ENCODE assay signal across 25 cellular contexts in genomic region chr12:91972896-91973295, GRCh38.
"Had no signal": no experiment of that assay in that cellular context is flagged by ENCODE, and none has a peak within 500 bp of the region (broad histone marks: within the 10 kb centered on the region; RNA-seq: fewer than 3 reads in every experiment).

No MANE protein-coding gene starts in this region.

- ATAC-seq: naive thymus-derived CD8-positive, alpha-beta T cell; natural killer cell treated with Interleukin-12 subunit alpha and Interleukin-12 subunit beta and Interleukin-15 and Interleukin-18, amount 100 ng/mL, for 72 hours; psoas muscle; right cardiac atrium; right lobe of liver; stimulated activated effector memory CD8-positive, alpha-beta T cell treated with anti-CD3 and anti-CD28 coated beads, Interleukin-12 subunit alpha, Interleukin-12 subunit beta, amount 100 ng/mL, for 72 hours; stimulated activated naive B cell treated with anti-CD40 and anti-IgM and Interleukin-4, amounts not matched to agents 10 μg/mL and 1 μg/mL and 100 μg/mL, for 72 hours had no signal

- DNase-seq: naive thymus-derived CD8-positive, alpha-beta T cell; nephron progenitor cell; occipital lobe; ovary; posterior cingulate gyrus; psoas muscle; right cardiac atrium; right lobe of liver; sigmoid colon; small intestine; stimulated activated CD4-positive, alpha-beta T cell treated with anti-CD3 and anti-CD28 coated beads, Interleukin-15, amount 100 ng/mL, for 24 hours; stimulated activated CD4-positive, alpha-beta T cell treated with anti-CD3 and anti-CD28 coated beads, Interleukin-2, amount 100 ng/mL, for 24 hours; stimulated activated CD4-positive, alpha-beta T cell treated with anti-CD3 and anti-CD28 coated beads, Interleukin-2, amount 100 ng/mL, for 48 hours; stimulated activated CD4-positive, alpha-beta T cell treated with anti-CD3 and anti-CD28 coated beads, Interleukin-4, amount 100 ng/mL, for 24 hours; stimulated activated naive B cell treated with anti-CD40 and anti-IgM and Interleukin-4, amounts not matched to agents 10 μg/mL and 1 μg/mL and 100 μg/mL, for 72 hours; stimulated activated naive CD4-positive, alpha-beta T cell treated with Interleukin-2 at 50 U/mL for 16 hours; stomach; thyroid gland; trophoblast cell; upper lobe of left lung had no signal

- H3K27me3 Mint-ChIP-seq: naive thymus-derived CD8-positive, alpha-beta T cell; progenitor cell of endocrine pancreas; stimulated activated naive B cell treated with anti-CD40 and anti-IgM and Interleukin-4, amounts not matched to agents 10 μg/mL and 1 μg/mL and 100 μg/mL, for 72 hours; stimulated activated naive CD8-positive, alpha-beta T cell treated with anti-CD3 and anti-CD28 coated beads, Interleukin-15, Interleukin-2, amounts not matched to agents 100 ng/mL and 50 ng/mL, for 24 hours had no signal

- H3K4me3 Mint-ChIP-seq: naive thymus-derived CD8-positive, alpha-beta T cell; natural killer cell treated with Interleukin-12 subunit alpha and Interleukin-12 subunit beta and Interleukin-15 and Interleukin-18, amount 100 ng/mL, for 72 hours; nephron progenitor cell; neural progenitor cell; stimulated activated effector memory CD8-positive, alpha-beta T cell treated with anti-CD3 and anti-CD28 coated beads, Interleukin-12 subunit alpha, Interleukin-12 subunit beta, amount 100 ng/mL, for 72 hours; stimulated activated naive B cell treated with anti-CD40 and anti-IgM and Interleukin-4, amounts not matched to agents 10 μg/mL and 1 μg/mL and 100 μg/mL, for 72 hours; stimulated activated naive CD8-positive, alpha-beta T cell treated with anti-CD3 and anti-CD28 coated beads, Interleukin-15, Interleukin-2, amounts not matched to agents 100 ng/mL and 50 ng/mL, for 24 hours had no signal

- H3K27ac Mint-ChIP-seq: natural killer cell treated with Interleukin-12 subunit alpha and Interleukin-12 subunit beta and Interleukin-15 and Interleukin-18, amount 100 ng/mL, for 72 hours; nephron progenitor cell; neural progenitor cell; progenitor cell of endocrine pancreas; stimulated activated effector memory CD8-positive, alpha-beta T cell treated with anti-CD3 and anti-CD28 coated beads, Interleukin-12 subunit alpha, Interleukin-12 subunit beta, amount 100 ng/mL, for 72 hours; stimulated activated naive B cell treated with anti-CD40 and anti-IgM and Interleukin-4, amounts not matched to agents 10 μg/mL and 1 μg/mL and 100 μg/mL, for 72 hours; stimulated activated naive CD8-positive, alpha-beta T cell treated with anti-CD3 and anti-CD28 coated beads, Interleukin-15, Interleukin-2, amounts not matched to agents 100 ng/mL and 50 ng/mL, for 24 hours had no signal

- H3K36me3 Mint-ChIP-seq: stimulated activated effector memory CD8-positive, alpha-beta T cell treated with anti-CD3 and anti-CD28 coated beads, Interleukin-12 subunit alpha, Interleukin-12 subunit beta, amount 100 ng/mL, for 72 hours had no signal
